In genomic region chr13:113082198-113083021, GRCh38 we compare ENCODE assay signal across 27 cellular contexts. TPM values are rescaled to one million over a fixed set of nuclear protein-coding genes. Genes with fewer than 3 reads are reported as not detected.
DNase-seq lines count a peak whose midpoint lies in the region; ATAC-seq, FAIRE-seq and TF ChIP-seq lines count a peak whose summit lies in the region.
"Had no signal": no experiment of that assay in that cellular context is flagged by ENCODE, and none has a peak within 500 bp of the region (broad histone marks: within the 10 kb centered on the region; RNA-seq: fewer than 3 reads in every experiment).

No MANE protein-coding gene starts in this region.

- H3K4me1 ChIP-seq in heart right ventricle (peaks cover 0 to 20% (median 0%) of the 10 kb centered on the region in 9 donors), kidney (ENCODE audit: control insufficient read depth in 1 of 2, insufficient read depth in 1 of 2, low read depth in 1 of 2, low read length in 2 of 2) (peaks cover 0 to 2% of the 10 kb centered on the region in 2 donors)
- H3K4me1 ChIP-seq: BE2C had no signal

- DNase-seq in left ventricle myocardium superior (peak; percentile 25), heart right ventricle (no peak), T-helper 17 cell (no peak), kidney (peak; percentile 67), mesothelial cell of epicardium (ENCODE audit: low spot score in 2 of 2, unreplicated experiment in 2 of 2) (no peak), OCI-M1 (lab: John Stamatoyannopoulos, UW) (no peak)
- DNase-seq: ACHN; BE2C; C1 segment of cervical spinal cord; CD4-positive, CD25-positive, alpha-beta regulatory T cell; COR-L47; DMS 273 treated with DMSO at 0.1 percent for 48 hours; DMS53; DND-41; EL; GM23248; HCEC 1CT; HFFc6 had no signal

- ATAC-seq in left ventricle myocardium superior (no peak), heart right ventricle (no peak), T-helper 17 cell (no peak)
- ATAC-seq: HepG2 had no signal

- no peak for FAIRE-seq in kidney (lab: Jason Lieb, UNC)
- FAIRE-seq: A204.1, GM12891, GM19239, HepG2 had no signal

- 87 to 88% methylated on average over 26 of the region's 26 CpGs for WGBS in heart right ventricle, 2 donors

- H3K9me3 Mint-ChIP-seq in mesothelial cell of epicardium = no peaks in the 10 kb centered on the region
- H3K9me3 Mint-ChIP-seq: CD4-positive, CD25-positive, alpha-beta regulatory T cell; CD8-positive, alpha-beta memory T cell; HFFc6; IgD-negative memory B cell had no signal

- H3K36me3 Mint-ChIP-seq in T-helper 17 cell (ENCODE audit: low read depth) (peaks cover 6% of the 10 kb centered on the region), mesothelial cell of epicardium (peaks cover 6% of the 10 kb centered on the region)
- H3K36me3 Mint-ChIP-seq: IgD-negative memory B cell had no signal

- H3K4me3 ChIP-seq in heart right ventricle (no peak overlapping the region), kidney (ENCODE audit: low read length in 2 of 2) (no peak overlapping the region)
- H3K4me3 ChIP-seq: GM23248 had no signal

- intact Hi-C loops in left ventricle myocardium superior (cut with micrococcal nuclease) (no loop called here), heart right ventricle (cut with DNase I) (no loop called here), kidney (cut with DNase I) (no loop called here)

- H3K27ac Mint-ChIP-seq in T-helper 17 cell = peak overlapping the region; percentile 8
- H3K27ac Mint-ChIP-seq in mesothelial cell of epicardium = no peak overlapping the region
- H3K27ac Mint-ChIP-seq: CD4-positive, CD25-positive, alpha-beta regulatory T cell; CD8-positive, alpha-beta memory T cell; HFFc6; IgD-negative memory B cell had no signal

- H3K27me3 Mint-ChIP-seq in T-helper 17 cell (no peaks in the 10 kb centered on the region), mesothelial cell of epicardium (ENCODE audit: low read depth) (no peaks in the 10 kb centered on the region)
- H3K27me3 Mint-ChIP-seq: CD4-positive, CD25-positive, alpha-beta regulatory T cell; CD8-positive, alpha-beta memory T cell; IgD-negative memory B cell had no signal

- H3K4me3 Mint-ChIP-seq in T-helper 17 cell = no peak overlapping the region
- no peak overlapping the region for H3K4me3 Mint-ChIP-seq in mesothelial cell of epicardium
- H3K4me3 Mint-ChIP-seq: CD4-positive, CD25-positive, alpha-beta regulatory T cell; CD8-positive, alpha-beta memory T cell; HFFc6; IgD-negative memory B cell had no signal

- H3K4me1 Mint-ChIP-seq in T-helper 17 cell = peaks cover 2% of the 10 kb centered on the region
- H3K4me1 Mint-ChIP-seq in mesothelial cell of epicardium = peaks cover 7% of the 10 kb centered on the region
- H3K4me1 Mint-ChIP-seq: CD4-positive, CD25-positive, alpha-beta regulatory T cell; CD8-positive, alpha-beta memory T cell; IgD-negative memory B cell had no signal

- no peak for TF ChIP-seq CTCF in heart right ventricle (IDR thresholded peaks at IDR 0.05)
- no peak for TF ChIP-seq CTCF in kidney (IDR thresholded peaks at IDR 0.05; ENCODE audit: borderline replicate concordance, extremely low read depth, insufficient read depth)
- TF ChIP-seq CTCF in mesothelial cell of epicardium (IDR thresholded peaks at IDR 0.05; ENCODE audit: unreplicated experiment) = no peak

- H3K36me3 ChIP-seq in heart right ventricle = peaks cover 0 to 89% (median 3%) of the 10 kb centered on the region in 9 donors
- peaks cover 12 to 16% of the 10 kb centered on the region in 2 donors for H3K36me3 ChIP-seq in kidney (ENCODE audit: control insufficient read depth in 1 of 2, insufficient read depth in 2 of 2, low read length in 2 of 2)
- H3K36me3 ChIP-seq: BE2C had no signal

- no peak overlapping the region for H3K27ac ChIP-seq in heart right ventricle
- H3K27ac ChIP-seq in kidney (ENCODE audit: low read depth in 2 of 2, low read length in 2 of 2) = no peak overlapping the region
- peak overlapping the region; percentile 74 for H3K27ac ChIP-seq in temporal lobe (ENCODE audit: low read depth, low read length)
- H3K27ac ChIP-seq: GM23248 had no signal

- H3K9me3 ChIP-seq in heart right ventricle (no peaks in the 10 kb centered on the region), T-helper 17 cell (ENCODE audit: control insufficient read depth, low read length, poor library complexity, severe bottlenecking) (no peaks in the 10 kb centered on the region), kidney (ENCODE audit: control insufficient read depth in 1 of 2, low read length in 2 of 2) (no peaks in the 10 kb centered on the region)
- H3K9me3 ChIP-seq: BE2C had no signal

- no peaks in the 10 kb centered on the region for H3K27me3 ChIP-seq in heart right ventricle
- H3K27me3 ChIP-seq: BE2C had no signal

- no peak overlapping the region for H3K9ac ChIP-seq in kidney (ENCODE audit: low read length in 2 of 2)
- H3K9ac ChIP-seq: GM23248 had no signal

RNA-seq across cellular contexts. Expression of gene F7, which starts 23.2 kb away (rescaled TPM):
- total RNA-seq in left ventricle myocardium superior = not detected
- under 1 TPM in 3 of 10 donors, not detected in 7; 0.20 to 0.45 (median 0.31) TPM for total RNA-seq in heart right ventricle
- polyA plus RNA-seq in heart right ventricle = under 1 TPM; 0.04 to 0.07 TPM
- total RNA-seq in T-helper 17 cell = not detected
- 0.16 TPM for total RNA-seq in kidney
- 0.52 TPM for polyA plus RNA-seq in kidney (ENCODE audit: insufficient read depth, low read depth, low replicate concordance)
- 0.49 TPM for total RNA-seq in temporal lobe
- 3.5 to 4.1 TPM (median 3.5 TPM) in 3 replicates for total RNA-seq in mesothelial cell of epicardium
- total RNA-seq: CD4-positive, CD25-positive, alpha-beta regulatory T cell; G401; GM23248; H4; HFFc6 had no signal
- polyA plus RNA-seq: CD4-positive, CD25-positive, alpha-beta regulatory T cell; GM23248; IgD-negative memory B cell had no signal

RNA-seq across cellular contexts. Expression of gene F10, which starts 40.2 kb away (rescaled TPM):
- total RNA-seq in left ventricle myocardium superior = 7.1 TPM
- 10 to 100 TPM in 2 of 10 donors, 1 to 10 TPM in 8; 1.7 to 12.4 (median 6.3) TPM for total RNA-seq in heart right ventricle
- 10 to 100 TPM in 1 of 2 donors, 1 to 10 TPM in 1; 4.6 to 15.1 TPM for polyA plus RNA-seq in heart right ventricle
- total RNA-seq in T-helper 17 cell = not detected
- 5.1 TPM for total RNA-seq in kidney
- 6.8 TPM for polyA plus RNA-seq in kidney (ENCODE audit: insufficient read depth, low read depth, low replicate concordance)
- 0.74 TPM for total RNA-seq in temporal lobe
- total RNA-seq in mesothelial cell of epicardium = 12.1 to 15.1 TPM (median 12.3 TPM) in 3 replicates
- total RNA-seq: CD4-positive, CD25-positive, alpha-beta regulatory T cell; CD8-positive, alpha-beta memory T cell; G401; H4 had no signal
- polyA plus RNA-seq: CD8-positive, alpha-beta memory T cell; IgD-negative memory B cell had no signal

Comparison
In these comparisons a context has a peak if more than half of its experiments do, and no peak if none do; other contexts are left out.
1. DNase-seq: peak in left ventricle myocardium superior (single experiment) and kidney (single experiment); none in heart right ventricle (0 of 2), T-helper 17 cell (0 of 3), mesothelial cell of epicardium (0 of 2) and OCI-M1 (single experiment).